8 cellular contexts compared by ENCODE assay signal in the genomic region with DNA sequence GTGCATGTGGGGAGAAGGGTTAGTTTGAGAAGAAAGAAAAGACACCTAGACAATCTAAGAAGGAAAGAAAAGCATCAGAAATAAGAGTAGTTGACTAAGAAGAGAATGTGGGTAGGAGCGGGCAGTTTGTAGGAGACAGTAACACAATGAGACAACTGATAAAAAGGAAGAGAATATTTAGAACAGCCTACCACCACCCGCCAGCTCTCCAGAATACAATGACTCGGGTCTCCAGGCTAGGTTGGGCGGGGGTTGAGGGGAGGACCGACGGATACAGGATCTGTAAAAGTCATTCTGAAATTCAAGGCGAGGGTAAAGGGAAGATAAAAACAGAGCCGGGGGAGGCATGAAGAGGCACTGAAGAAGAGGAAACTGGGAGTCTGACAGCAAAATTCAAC. TPM values are rescaled to one million over a fixed set of nuclear protein-coding genes. Genes with fewer than 3 reads are reported as not detected.
DNase-seq lines count a peak whose midpoint lies in the region; ATAC-seq and TF ChIP-seq lines count a peak whose summit lies in the region.

No MANE protein-coding gene starts in this region.

- H3K4me1 ChIP-seq in gastroesophageal sphincter = peaks cover 6 to 37% (median 19%) of the 10 kb centered on the region in 3 donors
- peaks cover 3% of the 10 kb centered on the region for H3K4me1 ChIP-seq in prostate gland (replicated peaks)

- H3K27ac Mint-ChIP-seq in activated CD4-positive, alpha-beta T cell treated with anti-CD3 and anti-CD28 coated beads for 36 hours = peak overlapping the region; percentile 97
- H3K27ac Mint-ChIP-seq in activated CD8-positive, alpha-beta T cell treated with anti-CD3 and anti-CD28 coated beads for 36 hours = peak overlapping the region; percentile 94

- POLR2A ChIA-PET in activated CD4-positive, alpha-beta T cell treated with anti-CD3 and anti-CD28 coated beads for 36 hours (lab: Charles Lee) = interaction anchor here (0.5 to 1.3 kb wide), 2 partner anchors 18 to 37 kb away, joined by 3 to 5 read pairs; partner anchors contain the start of gene GPANK1
- POLR2A ChIA-PET in activated CD8-positive, alpha-beta T cell treated with anti-CD3 and anti-CD28 coated beads for 36 hours (lab: Charles Lee) = interaction anchor here (0.8 to 3.4 kb wide), 12 partner anchors 10 to 133 kb away, joined by 3 to 13 read pairs (median 5); partner anchors contain the start of genes C6orf47, CSNK2B, GPANK1 and LY6G5C

- peak overlapping the region; percentile 87 to 97 (median 94) for H3K27ac ChIP-seq in gastroesophageal sphincter
- peak overlapping the region; percentile 97 to 98 for H3K27ac ChIP-seq in prostate gland

- H3K4me3 ChIP-seq in gastroesophageal sphincter (peak overlapping the region; percentile 58 to 98), prostate gland (peak overlapping the region; percentile 70 to 72)

- H3K27me3 Mint-ChIP-seq in activated CD4-positive, alpha-beta T cell treated with anti-CD3 and anti-CD28 coated beads for 36 hours = no peaks in the 10 kb centered on the region
- H3K27me3 Mint-ChIP-seq in activated CD8-positive, alpha-beta T cell treated with anti-CD3 and anti-CD28 coated beads for 36 hours = no peaks in the 10 kb centered on the region

- H3K36me3 ChIP-seq in gastroesophageal sphincter = peaks cover 0 to 30% of the 10 kb centered on the region in 2 donors
- H3K36me3 ChIP-seq in prostate gland = no peaks in the 10 kb centered on the region

- intact Hi-C loops in activated CD4-positive, alpha-beta T cell treated with anti-CD3 and anti-CD28 coated beads for 36 hours (cut with DNase I, micrococcal nuclease) = loop anchor here (2.0 kb wide), 4 partner anchors 36 to 124 kb away; partner anchors contain the start of genes BAG6 (in 1 of the 2), GPANK1 (in 1 of the 2) and HSPA1B (in 1 of the 2)
- intact Hi-C loops in activated CD8-positive, alpha-beta T cell treated with anti-CD3 and anti-CD28 coated beads for 36 hours (cut with micrococcal nuclease) = no loop called here
- intact Hi-C loops in prostate gland (cut with DNase I) = loop anchor here (2.0 kb wide), 1 partner anchor 26 kb away; the partner anchor contains the start of gene DDAH2

- no peak for TF ChIP-seq EP300 in gastroesophageal sphincter (IDR thresholded peaks at IDR 0.05)

- H3K27me3 ChIP-seq in gastroesophageal sphincter (no peaks in the 10 kb centered on the region), prostate gland (replicated peaks; ENCODE audit: insufficient read depth) (no peaks in the 10 kb centered on the region)

- peaks cover 13% of the 10 kb centered on the region for H3K36me3 Mint-ChIP-seq in activated CD4-positive, alpha-beta T cell treated with anti-CD3 and anti-CD28 coated beads for 36 hours (ENCODE audit: low read depth)
- peaks cover 7% of the 10 kb centered on the region for H3K36me3 Mint-ChIP-seq in activated CD8-positive, alpha-beta T cell treated with anti-CD3 and anti-CD28 coated beads for 36 hours (ENCODE audit: low read depth)

- H3K4me1 Mint-ChIP-seq in activated CD4-positive, alpha-beta T cell treated with anti-CD3 and anti-CD28 coated beads for 36 hours = peaks cover 29% of the 10 kb centered on the region
- peaks cover 27% of the 10 kb centered on the region for H3K4me1 Mint-ChIP-seq in activated CD8-positive, alpha-beta T cell treated with anti-CD3 and anti-CD28 coated beads for 36 hours (ENCODE audit: low read depth)

- WGBS in gastroesophageal sphincter (ENCODE audit: low coverage in 1 of 2), 2 donors = 1 to 3% methylated on average over 6 to 8 of the region's 8 CpGs
- WGBS in prostate gland = under 1% methylated on average over 8 of the region's 8 CpGs

- no peak for TF ChIP-seq CTCF in activated CD8-positive, alpha-beta T cell treated with anti-CD3 and anti-CD28 coated beads for 36 hours (IDR thresholded peaks at IDR 0.05)
- TF ChIP-seq CTCF in gastroesophageal sphincter (IDR thresholded peaks at IDR 0.05) (no peak), prostate gland (IDR thresholded peaks at IDR 0.05) (no peak)

- DNase-seq in activated CD4-positive, alpha-beta T cell treated with anti-CD3 and anti-CD28 coated beads for 36 hours = peak; percentile 68
- no peak for DNase-seq in activated CD4-positive, alpha-beta T cell treated with anti-CD3 and anti-CD28 coated beads, Interleukin-2, amount 50 U/mL, for 1 hour
- DNase-seq in activated CD8-positive, alpha-beta T cell treated with anti-CD3 and anti-CD28 coated beads for 36 hours = peak; percentile 49
- DNase-seq in prostate gland (ENCODE audit: low spot score) (no peak), MV-4-11 (lab: John Stamatoyannopoulos, UW) (no peak), NCI-H524 treated with DMSO at 0.1 percent for 48 hours (lab: John Stamatoyannopoulos, UW) (no peak)

- no peak for TF ChIP-seq POLR2A in gastroesophageal sphincter (IDR thresholded peaks at IDR 0.05)
- no peak for TF ChIP-seq POLR2A in prostate gland (IDR thresholded peaks at IDR 0.05)

- H3K4me3 Mint-ChIP-seq in activated CD4-positive, alpha-beta T cell treated with anti-CD3 and anti-CD28 coated beads for 36 hours = peak overlapping the region; percentile 99
- H3K4me3 Mint-ChIP-seq in activated CD8-positive, alpha-beta T cell treated with anti-CD3 and anti-CD28 coated beads for 36 hours = peak overlapping the region; percentile 95

- no peaks in the 10 kb centered on the region for H3K9me3 ChIP-seq in gastroesophageal sphincter
- no peaks in the 10 kb centered on the region for H3K9me3 ChIP-seq in prostate gland

- CTCF ChIA-PET in activated CD4-positive, alpha-beta T cell treated with anti-CD3 and anti-CD28 coated beads for 36 hours (lab: Charles Lee) = interaction anchor here (0.6 to 1.4 kb wide), 7 partner anchors 38 to 187 kb away, joined by 3 to 4 read pairs (median 3); partner anchors contain the start of genes GPANK1, HSPA1B and NEU1
- CTCF ChIA-PET in activated CD8-positive, alpha-beta T cell treated with anti-CD3 and anti-CD28 coated beads for 36 hours (lab: Charles Lee) = interaction anchor here (1.2 to 1.4 kb wide), 2 partner anchors 94 to 104 kb away, joined by 3 to 5 read pairs; partner anchors contain the start of gene VARS1

- no peaks in the 10 kb centered on the region for H3K9me3 Mint-ChIP-seq in activated CD4-positive, alpha-beta T cell treated with anti-CD3 and anti-CD28 coated beads for 36 hours (ENCODE audit: low read depth)
- no peaks in the 10 kb centered on the region for H3K9me3 Mint-ChIP-seq in activated CD8-positive, alpha-beta T cell treated with anti-CD3 and anti-CD28 coated beads for 36 hours

- ATAC-seq in activated CD4-positive, alpha-beta T cell treated with anti-CD3 and anti-CD28 coated beads for 36 hours = peak; percentile 45
- ATAC-seq in activated CD8-positive, alpha-beta T cell treated with anti-CD3 and anti-CD28 coated beads for 36 hours = peak; percentile 12
- no peak for ATAC-seq in gastroesophageal sphincter
- no peak for ATAC-seq in GM19463 (IDR thresholded peaks at IDR 0.05; ENCODE audit: unreplicated experiment)

RNA-seq across cellular contexts. Expression of gene ABHD16A, which starts 0.7 kb away (rescaled TPM):
- 10 to 100 TPM; 20.9 to 25.1 TPM for total RNA-seq in activated CD4-positive, alpha-beta T cell treated with anti-CD3 and anti-CD28 coated beads for 36 hours
- total RNA-seq in activated CD8-positive, alpha-beta T cell treated with anti-CD3 and anti-CD28 coated beads for 36 hours = 10 to 100 TPM; 23.7 to 24.3 TPM
- total RNA-seq in gastroesophageal sphincter (10 to 100 TPM; 37.4 to 49.8 (median 47.2) TPM), prostate gland (10 to 100 TPM; 78.1 to 83.6 TPM)

RNA-seq across cellular contexts. Expression of gene LY6G6F, which starts 4.2 kb away (rescaled TPM):
- total RNA-seq in activated CD4-positive, alpha-beta T cell treated with anti-CD3 and anti-CD28 coated beads for 36 hours = not detected
- not detected for total RNA-seq in activated CD8-positive, alpha-beta T cell treated with anti-CD3 and anti-CD28 coated beads for 36 hours
- total RNA-seq in gastroesophageal sphincter = not detected
- 1 to 10 TPM in 1 of 2 donors, not detected in 1; 3.7 TPM for total RNA-seq in prostate gland

RNA-seq across cellular contexts. Expression of gene LY6G6D, which starts 12.7 kb away (rescaled TPM):
- total RNA-seq in activated CD4-positive, alpha-beta T cell treated with anti-CD3 and anti-CD28 coated beads for 36 hours = not detected
- total RNA-seq in activated CD8-positive, alpha-beta T cell treated with anti-CD3 and anti-CD28 coated beads for 36 hours = not detected
- not detected for total RNA-seq in gastroesophageal sphincter
- not detected for total RNA-seq in prostate gland

RNA-seq across cellular contexts. Expression of gene LY6G6C, which starts 19.1 kb away (rescaled TPM):
- total RNA-seq in activated CD4-positive, alpha-beta T cell treated with anti-CD3 and anti-CD28 coated beads for 36 hours = not detected
- total RNA-seq in activated CD8-positive, alpha-beta T cell treated with anti-CD3 and anti-CD28 coated beads for 36 hours = not detected
- total RNA-seq in gastroesophageal sphincter (not detected), prostate gland (not detected)

RNA-seq across cellular contexts. Expression of gene MPIG6B, which starts 20.8 kb away (rescaled TPM):
- not detected for total RNA-seq in activated CD4-positive, alpha-beta T cell treated with anti-CD3 and anti-CD28 coated beads for 36 hours
- under 1 TPM; 0.65 to 0.81 TPM for total RNA-seq in activated CD8-positive, alpha-beta T cell treated with anti-CD3 and anti-CD28 coated beads for 36 hours
- total RNA-seq in gastroesophageal sphincter (under 1 TPM in 1 of 4 donors, not detected in 3; 0.54 TPM), prostate gland (under 1 TPM in 1 of 2 donors, not detected in 1; 0.74 TPM)

Comparison
In these comparisons a context has a peak if more than half of its experiments do, and no peak if none do; other contexts are left out.
1. DNase-seq: peak in activated CD4-positive, alpha-beta T cell treated with anti-CD3 and anti-CD28 coated beads for 36 hours (single experiment) and activated CD8-positive, alpha-beta T cell treated with anti-CD3 and anti-CD28 coated beads for 36 hours (single experiment); none in activated CD4-positive, alpha-beta T cell treated with anti-CD3 and anti-CD28 coated beads, Interleukin-2, amount 50 U/mL, for 1 hour (single experiment), prostate gland (single experiment), MV-4-11 (single experiment) and NCI-H524 treated with DMSO at 0.1 percent for 48 hours (single experiment).
2. ATAC-seq: peak in activated CD4-positive, alpha-beta T cell treated with anti-CD3 and anti-CD28 coated beads for 36 hours (single experiment) and activated CD8-positive, alpha-beta T cell treated with anti-CD3 and anti-CD28 coated beads for 36 hours (single experiment); none in gastroesophageal sphincter (single experiment) and GM19463 (single experiment).